Comparison of ENCODE assay signal across 29 cellular contexts in genomic region chr14:95063391-95063790, GRCh38.
"Had no signal": no experiment of that assay in that cellular context is flagged by ENCODE, and none has a peak within 500 bp of the region (broad histone marks: within the 10 kb centered on the region; RNA-seq: fewer than 3 reads in every experiment).

No MANE protein-coding gene starts in this region.

- FAIRE-seq: colon, endometrium, urothelium cell line had no signal

- ATAC-seq: left colon; left ventricle myocardium superior; lower lobe of right lung; sciatic nerve; stimulated activated memory B cell treated with anti-CD40 and anti-IgM and Interleukin-4, amounts not matched to agents 10 μg/mL and 1 μg/mL and 100 μg/mL, for 72 hours; stimulated activated naive CD8-positive, alpha-beta T cell treated with anti-CD3 and anti-CD28 coated beads, Interleukin-15, Interleukin-2, amounts not matched to agents 100 U/mL and 50 U/mL, for 24 hours had no signal

- H3K4me3 ChIP-seq: dorsolateral prefrontal cortex, esophagus squamous epithelium, lower lobe of right lung, prostate gland, right atrium auricular region, thoracic aorta, tibial nerve, upper lobe of left lung had no signal

- H3K36me3 ChIP-seq: esophagus squamous epithelium, lower lobe of right lung, prostate gland, right atrium auricular region, thoracic aorta, tibial nerve, upper lobe of left lung had no signal

- H3K36me3 Mint-ChIP-seq: immature natural killer cell; stimulated activated memory B cell treated with anti-CD40 and anti-IgM and Interleukin-4, amounts not matched to agents 10 μg/mL and 1 μg/mL and 100 μg/mL, for 72 hours had no signal

- DNase-seq: central memory CD4-positive, alpha-beta T cell; dorsolateral prefrontal cortex; effector memory CD4-positive, alpha-beta T cell; erythroblast; esophagus squamous epithelium; foreskin melanocyte; glutamatergic neuron; hypothalamus; immature natural killer cell; islet precursor cell; kidney glomerular epithelial cell; left colon; left ventricle myocardium superior; lower lobe of right lung; stimulated activated CD4-positive, alpha-beta T cell treated with anti-CD3 and anti-CD28 coated beads, Interleukin-4, amount 100 ng/mL, for 4 hours; stimulated activated naive CD8-positive, alpha-beta T cell treated with anti-CD3 and anti-CD28 coated beads, Interleukin-15, Interleukin-2, amounts not matched to agents 100 U/mL and 50 U/mL, for 24 hours; substantia nigra; upper lobe of left lung had no signal

- H2AFZ ChIP-seq: parathyroid adenoma had no signal

- H3K4me3 Mint-ChIP-seq: immature natural killer cell; nephron; stimulated activated memory B cell treated with anti-CD40 and anti-IgM and Interleukin-4, amounts not matched to agents 10 μg/mL and 1 μg/mL and 100 μg/mL, for 72 hours had no signal

- H3K79me2 ChIP-seq: parathyroid adenoma had no signal

- H3K27ac ChIP-seq: dorsolateral prefrontal cortex, esophagus squamous epithelium, lower lobe of right lung, parathyroid adenoma, prostate gland, right atrium auricular region, thoracic aorta, tibial nerve, upper lobe of left lung had no signal

- H3K9me3 Mint-ChIP-seq: immature natural killer cell; nephron; stimulated activated memory B cell treated with anti-CD40 and anti-IgM and Interleukin-4, amounts not matched to agents 10 μg/mL and 1 μg/mL and 100 μg/mL, for 72 hours had no signal

- H3K9ac ChIP-seq: parathyroid adenoma had no signal

- H3K27me3 ChIP-seq: right atrium auricular region, tibial nerve, upper lobe of left lung had no signal

- H3K4me1 ChIP-seq: esophagus squamous epithelium, lower lobe of right lung, parathyroid adenoma, prostate gland, right atrium auricular region, tibial nerve, upper lobe of left lung had no signal

- H3K27ac Mint-ChIP-seq: immature natural killer cell; nephron; stimulated activated memory B cell treated with anti-CD40 and anti-IgM and Interleukin-4, amounts not matched to agents 10 μg/mL and 1 μg/mL and 100 μg/mL, for 72 hours had no signal

- H3K4me1 Mint-ChIP-seq: immature natural killer cell; nephron; stimulated activated memory B cell treated with anti-CD40 and anti-IgM and Interleukin-4, amounts not matched to agents 10 μg/mL and 1 μg/mL and 100 μg/mL, for 72 hours had no signal

- H3K9me3 ChIP-seq: esophagus squamous epithelium, lower lobe of right lung, prostate gland, right atrium auricular region, thoracic aorta, tibial nerve, upper lobe of left lung had no signal
